18 cellular contexts compared by ENCODE assay signal in the genomic region with DNA sequence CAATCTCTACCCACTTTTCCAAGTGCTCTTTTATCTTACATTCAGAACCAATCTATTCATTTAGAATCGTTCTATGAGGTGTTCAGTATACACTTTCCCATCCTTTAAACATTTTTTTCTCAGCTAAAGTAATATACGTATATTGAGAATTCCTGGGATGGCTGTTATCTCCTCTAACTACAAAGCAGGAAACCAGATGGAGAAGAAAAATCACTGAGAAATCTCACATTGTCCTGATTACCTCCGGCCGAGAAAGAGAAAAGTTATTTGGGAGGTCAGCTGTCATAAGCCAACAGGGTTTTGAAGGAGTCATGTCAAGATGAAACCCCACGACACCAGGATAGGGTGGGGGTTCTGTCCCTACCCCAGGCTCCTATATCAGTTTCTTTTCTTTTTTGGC.
"Had no signal": no experiment of that assay in that cellular context is flagged by ENCODE, and none has a peak within 500 bp of the region (broad histone marks: within the 10 kb centered on the region; RNA-seq: fewer than 3 reads in every experiment).

No MANE protein-coding gene starts in this region.

- H3K9me3 ChIP-seq: mucosa of descending colon, neutrophil, stomach, thoracic aorta, upper lobe of right lung had no signal

- H3K4me1 ChIP-seq: parathyroid adenoma had no signal

- H3K36me3 ChIP-seq: neutrophil, stomach, thoracic aorta, upper lobe of right lung had no signal

- H3K27ac Mint-ChIP-seq: activated naive CD8-positive, alpha-beta T cell treated with anti-CD3 and anti-CD28 coated beads for 36 hours; activated T-helper 1 cell treated with anti-CD3 and anti-CD28 coated beads, Interleukin-12 subunit alpha, Interleukin-12 subunit beta, Interleukin-2, Interleukin-4 antibody, amounts not matched to agents 30 ng/mL and 10 ng/mL and 1 ng/mL, durations not matched to agents 14 hours and 24 hours and 36 hours had no signal

- H3K27ac ChIP-seq: neutrophil, parathyroid adenoma, stomach, thoracic aorta, upper lobe of right lung had no signal

- H3K36me3 Mint-ChIP-seq: activated naive CD8-positive, alpha-beta T cell treated with anti-CD3 and anti-CD28 coated beads for 36 hours; naive thymus-derived CD4-positive, alpha-beta T cell had no signal

- ATAC-seq: left lobe of liver; naive thymus-derived CD4-positive, alpha-beta T cell; upper lobe of right lung had no signal

- H3K27me3 ChIP-seq: stomach, upper lobe of right lung had no signal

- H3K27me3 Mint-ChIP-seq: activated naive CD8-positive, alpha-beta T cell treated with anti-CD3 and anti-CD28 coated beads for 36 hours had no signal

- H3K4me3 Mint-ChIP-seq: activated naive CD8-positive, alpha-beta T cell treated with anti-CD3 and anti-CD28 coated beads for 36 hours; activated T-helper 1 cell treated with anti-CD3 and anti-CD28 coated beads, Interleukin-12 subunit alpha, Interleukin-12 subunit beta, Interleukin-2, Interleukin-4 antibody, amounts not matched to agents 30 ng/mL and 10 ng/mL and 1 ng/mL, durations not matched to agents 14 hours and 24 hours and 36 hours; naive thymus-derived CD4-positive, alpha-beta T cell had no signal

- H2AFZ ChIP-seq: parathyroid adenoma had no signal

- H3K9ac ChIP-seq: parathyroid adenoma had no signal

- DNase-seq: activated CD4-positive, alpha-beta T cell treated with anti-CD3 and anti-CD28 coated beads, Interleukin-2, amount 50 U/mL, for 4 hours; activated naive CD4-positive, alpha-beta T cell; activated naive CD8-positive, alpha-beta T cell treated with anti-CD3 and anti-CD28 coated beads for 36 hours; activated T-cell treated with anti-CD3 and anti-CD28 coated beads for 4 hours; amygdala; head of caudate nucleus; kidney; mucosa of descending colon; naive thymus-derived CD4-positive, alpha-beta T cell; stomach; SW 1271; T-helper 2 cell had no signal

- H3K9me3 Mint-ChIP-seq: activated naive CD8-positive, alpha-beta T cell treated with anti-CD3 and anti-CD28 coated beads for 36 hours had no signal

- H3K79me2 ChIP-seq: parathyroid adenoma had no signal

- H3K4me3 ChIP-seq: mucosa of descending colon, stomach, upper lobe of right lung had no signal
